ENCODE assay signal across 9 cellular contexts in genomic region chr11:30585067-30585891, GRCh38. TPM values are rescaled to one million over a fixed set of nuclear protein-coding genes. Genes with fewer than 3 reads are reported as not detected.
A peak's percentile ranks its signal among the peaks of the same experiment; 100 is the strongest.
DNase-seq lines count a peak whose midpoint lies in the region; ATAC-seq, FAIRE-seq and TF ChIP-seq lines count a peak whose summit lies in the region.
"Had no signal": no experiment of that assay in that cellular context is flagged by ENCODE, and none has a peak within 500 bp of the region (broad histone marks: within the 10 kb centered on the region; RNA-seq: fewer than 3 reads in every experiment).

No MANE protein-coding gene starts in this region.

- dilution Hi-C loops in keratinocyte (cut with MboI; ENCODE audit: extremely low pct_ligation_motif_present, low sequenced_read_pairs), result no loop called here

- no peak for TF ChIP-seq CTCF in bronchial epithelial cell (IDR thresholded peaks at IDR 0.05; ENCODE audit: insufficient read depth, low read length, severe bottlenecking)
- TF ChIP-seq CTCF in keratinocyte (optimal IDR thresholded peaks at IDR 0.05 in 1 of 3, IDR thresholded peaks at IDR 0.05 in 1 of 3, conservative IDR thresholded peaks at IDR 0.05 in 1 of 3; ENCODE audit: extremely low read depth in 1 of 3, insufficient read depth in 2 of 3, low read length in 3 of 3), result no peak
- no peak for TF ChIP-seq CTCF in spleen (IDR thresholded peaks at IDR 0.05 in 8 of 11, conservative IDR thresholded peaks at IDR 0.05 in 3 of 11)

- FAIRE-seq in bronchial epithelial cell (lab: Jason Lieb, UNC) (no peak), keratinocyte (lab: Jason Lieb, UNC) (no peak)

- H3K9me3 ChIP-seq in keratinocyte (ENCODE audit: control insufficient read depth, low read depth, low read length) (no peaks in the 10 kb centered on the region), spleen (no peaks in the 10 kb centered on the region)

- ATAC-seq in GM18511 (IDR thresholded peaks at IDR 0.05; ENCODE audit: unreplicated experiment) (peak; percentile 44), HG03442 (IDR thresholded peaks at IDR 0.05; ENCODE audit: unreplicated experiment) (peak; percentile 21), HG03196 (IDR thresholded peaks at IDR 0.05; ENCODE audit: unreplicated experiment) (no peak)

- H3K4me3 ChIP-seq in bronchial epithelial cell (ENCODE audit: low read depth, low read length) (peak overlapping the region; percentile 28), keratinocyte (ENCODE audit: control insufficient read depth in 2 of 3, extremely low read depth in 1 of 3, insufficient read depth in 2 of 3, low read depth in 1 of 3, low read length in 3 of 3) (peak overlapping the region in 2 of 3 experiments; percentile 18 to 36), spleen (peak overlapping the region; percentile 40 to 79 (median 56))

- no peak overlapping the region for H3K9ac ChIP-seq in keratinocyte (ENCODE audit: control insufficient read depth, extremely low read depth, insufficient read depth, low read length)

- H2AFZ ChIP-seq in keratinocyte (ENCODE audit: control insufficient read depth, low read length), result no peak overlapping the region

- H3K4me1 ChIP-seq in keratinocyte (ENCODE audit: control insufficient read depth, extremely low read depth, insufficient read depth, low read length) (no peaks in the 10 kb centered on the region), spleen (peaks cover 0 to 34% (median 23%) of the 10 kb centered on the region in 6 donors)

- H3K79me2 ChIP-seq in keratinocyte (ENCODE audit: control insufficient read depth, insufficient read depth, low read length), result no peaks in the 10 kb centered on the region

- WGBS in spleen, 5 donors, result 1% methylated on average over 58 to 76 of the region's 76 CpGs

- H3K36me3 ChIP-seq in bronchial epithelial cell (ENCODE audit: control insufficient read depth, insufficient read depth, low read length) (no peaks in the 10 kb centered on the region), keratinocyte (ENCODE audit: control insufficient read depth in 2 of 2, extremely low read depth in 1 of 2, insufficient read depth in 2 of 2, low read length in 2 of 2) (no peaks in the 10 kb centered on the region), spleen (no peaks in the 10 kb centered on the region)

- H3K27me3 ChIP-seq in bronchial epithelial cell (ENCODE audit: control insufficient read depth, insufficient read depth, low read length), result peaks cover 28% of the 10 kb centered on the region
- H3K27me3 ChIP-seq in keratinocyte (ENCODE audit: control insufficient read depth, extremely low read depth, insufficient read depth, low read length), result peaks cover 44% of the 10 kb centered on the region
- peaks cover 0 to 75% (median 43%) of the 10 kb centered on the region in 7 donors for H3K27me3 ChIP-seq in spleen (replicated peaks in 1 of 7)

- DNase-seq in bronchial epithelial cell (ENCODE audit: low read depth) (no peak), keratinocyte (ENCODE audit: low read depth, low spot score) (no peak), spleen (peak; percentile 64), NCI-H774 (lab: John Stamatoyannopoulos, UW) (no peak)
- no peak for DNase-seq in stimulated activated CD4-positive, alpha-beta T cell treated with anti-CD3 and anti-CD28 coated beads, Interleukin-4, amount 100 ng/mL, for 4 hours

- H3K27ac ChIP-seq in keratinocyte (ENCODE audit: control insufficient read depth, insufficient read depth, low read length) (no peak overlapping the region), spleen (peak overlapping the region in 5 of 8 donors; percentile 43 to 75 (median 65))

- H4K20me1 ChIP-seq in keratinocyte (ENCODE audit: control insufficient read depth, extremely low read depth, insufficient read depth, low read length), result no peaks in the 10 kb centered on the region

- no peaks in the 10 kb centered on the region for H3K9me1 ChIP-seq in keratinocyte (ENCODE audit: control insufficient read depth, extremely low read depth, insufficient read depth, low read length)

- intact Hi-C loops in spleen (cut with DNase I; ENCODE audit: low total_unique reads), result no loop called here

- TF ChIP-seq POLR2A in spleen (IDR thresholded peaks at IDR 0.05), result no peak

- peak overlapping the region; percentile 41 for H3K4me2 ChIP-seq in keratinocyte (ENCODE audit: control insufficient read depth, extremely low read depth, insufficient read depth, low read depth, low read length)

RNA-seq across cellular contexts. Expression of gene MPPED2, which starts 0.9 kb away (rescaled TPM):
- total RNA-seq in bronchial epithelial cell (not detected in 2 replicates), spleen (10 to 100 TPM in 3 of 7 donors, 1 to 10 TPM in 4; 3.0 to 14.6 (median 7.9) TPM)
- polyA plus RNA-seq in keratinocyte (not detected in 3 replicates), spleen (1 to 10 TPM in 1 of 3 donors, under 1 TPM in 2; 0.72 to 1.7 (median 0.80) TPM)
- not detected for polyA plus RNA-seq in keratinocyte (2011; ENCODE audit: low read depth)
- polyA plus RNA-seq in keratinocyte (2011; cell fraction: cytosol; rRNA removed), result not detected in 2 replicates
- not detected in 2 replicates for polyA plus RNA-seq in keratinocyte (2011; cell fraction: nucleus; rRNA removed)
- not detected in 2 replicates for polyA plus RNA-seq in keratinocyte (2012; ENCODE audit: low replicate concordance)
- not detected in 3 replicates for polyA minus RNA-seq in keratinocyte
- polyA minus RNA-seq in keratinocyte (2011; cell fraction: cytosol; rRNA and poly(A)+ RNA removed), result not detected
- not detected in 2 replicates for polyA minus RNA-seq in keratinocyte (2011; cell fraction: nucleus; rRNA and poly(A)+ RNA removed)
- total RNA-seq: RPMI7951 had no signal
